ENCODE assay signal across 8 cellular contexts in the genomic region with DNA sequence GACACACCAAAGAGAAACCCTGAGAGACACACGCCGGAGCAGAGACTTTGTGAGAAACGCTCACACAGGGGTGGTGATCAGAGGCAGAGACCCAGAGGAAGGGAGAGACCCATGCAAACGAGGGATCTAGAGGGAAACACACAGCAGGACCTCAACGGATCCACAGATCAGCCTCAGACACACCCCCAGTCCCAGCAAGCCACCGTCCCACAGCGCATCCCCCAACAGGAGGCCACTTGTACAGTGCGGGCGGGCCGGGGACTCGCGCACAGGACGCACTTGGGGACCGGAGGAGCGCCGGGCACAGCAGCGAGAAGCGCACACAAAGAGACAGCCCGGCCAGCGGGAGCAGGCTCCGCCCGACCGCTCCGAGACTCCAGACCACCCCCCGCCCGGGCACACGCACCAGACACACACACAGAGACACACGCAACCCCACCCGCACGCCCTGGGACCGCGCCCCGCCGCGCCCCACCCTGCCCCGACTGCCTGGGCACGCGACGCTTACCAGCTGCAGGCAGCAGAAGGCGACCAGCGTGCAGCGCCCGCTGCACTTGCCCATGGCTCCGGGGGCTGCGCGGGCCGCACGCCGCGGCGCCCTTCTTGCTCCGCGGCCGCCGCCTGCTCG. TPM values are rescaled to one million over a fixed set of nuclear protein-coding genes. Genes with fewer than 3 reads are reported as not detected.
DNase-seq lines count a peak whose midpoint lies in the region; ATAC-seq and TF ChIP-seq lines count a peak whose summit lies in the region.

No MANE protein-coding gene starts in this region.

- DNase-seq in NCI-H2227 (lab: John Stamatoyannopoulos, UW; ENCODE audit: unreplicated experiment) (peak; percentile 59), NCI-H2227 treated with DMSO at 0.1 percent for 48 hours (lab: John Stamatoyannopoulos, UW) (no peak), esophagus muscularis mucosa (ENCODE audit: extremely low spot score) (no peak), osteocyte (ENCODE audit: extremely low spot score, unreplicated experiment) (no peak), DMS153 (lab: John Stamatoyannopoulos, UW) (no peak), SHP77 (lab: John Stamatoyannopoulos, UW) (no peak)

- H3K4me1 Mint-ChIP-seq in osteocyte (ENCODE audit: unreplicated experiment) = peaks cover 12% of the 10 kb centered on the region

- H3K27me3 Mint-ChIP-seq in osteocyte (ENCODE audit: unreplicated experiment) = peaks cover 65% of the 10 kb centered on the region

- TF ChIP-seq CTCF in esophagus muscularis mucosa (IDR thresholded peaks at IDR 0.05) (no peak), osteocyte (IDR thresholded peaks at IDR 0.05) (no peak)

- H3K36me3 ChIP-seq in esophagus muscularis mucosa = no peaks in the 10 kb centered on the region

- H3K27ac Mint-ChIP-seq in osteocyte (ENCODE audit: unreplicated experiment) = no peak overlapping the region

- TF ChIP-seq EP300 in esophagus muscularis mucosa (IDR thresholded peaks at IDR 0.05) = no peak

- no peaks in the 10 kb centered on the region for H3K9me3 ChIP-seq in esophagus muscularis mucosa

- no peaks in the 10 kb centered on the region for H3K9me3 Mint-ChIP-seq in osteocyte (ENCODE audit: unreplicated experiment)

- no peak overlapping the region for H3K27ac ChIP-seq in esophagus muscularis mucosa (replicated peaks in 1 of 4)

- peak overlapping the region; percentile 75 for H3K4me3 Mint-ChIP-seq in osteocyte (ENCODE audit: unreplicated experiment)

- H3K4me3 ChIP-seq in esophagus muscularis mucosa = peak overlapping the region; percentile 35 to 47 (median 43)

- H3K4me1 ChIP-seq in esophagus muscularis mucosa = peaks cover 2 to 18% (median 16%) of the 10 kb centered on the region in 4 donors

- H3K36me3 Mint-ChIP-seq in osteocyte (ENCODE audit: unreplicated experiment) = no peaks in the 10 kb centered on the region

- ATAC-seq in GM19455 (IDR thresholded peaks at IDR 0.05; ENCODE audit: unreplicated experiment) = no peak

- intact Hi-C loops in esophagus muscularis mucosa (cut with DNase I) = no loop called here

- peaks cover 0 to 73% (median 27%) of the 10 kb centered on the region in 4 donors for H3K27me3 ChIP-seq in esophagus muscularis mucosa

- TF ChIP-seq POLR2A in esophagus muscularis mucosa (IDR thresholded peaks at IDR 0.05; ENCODE audit: low read depth) = no peak

- WGBS in esophagus muscularis mucosa = 10% methylated on average over 5 of the region's 56 CpGs

TF ChIP-seq in PFSK-1, 5 proteins besides CTCF, POLR2A, EP300 and RAD21:
- TF ChIP-seq, protein P1, sequence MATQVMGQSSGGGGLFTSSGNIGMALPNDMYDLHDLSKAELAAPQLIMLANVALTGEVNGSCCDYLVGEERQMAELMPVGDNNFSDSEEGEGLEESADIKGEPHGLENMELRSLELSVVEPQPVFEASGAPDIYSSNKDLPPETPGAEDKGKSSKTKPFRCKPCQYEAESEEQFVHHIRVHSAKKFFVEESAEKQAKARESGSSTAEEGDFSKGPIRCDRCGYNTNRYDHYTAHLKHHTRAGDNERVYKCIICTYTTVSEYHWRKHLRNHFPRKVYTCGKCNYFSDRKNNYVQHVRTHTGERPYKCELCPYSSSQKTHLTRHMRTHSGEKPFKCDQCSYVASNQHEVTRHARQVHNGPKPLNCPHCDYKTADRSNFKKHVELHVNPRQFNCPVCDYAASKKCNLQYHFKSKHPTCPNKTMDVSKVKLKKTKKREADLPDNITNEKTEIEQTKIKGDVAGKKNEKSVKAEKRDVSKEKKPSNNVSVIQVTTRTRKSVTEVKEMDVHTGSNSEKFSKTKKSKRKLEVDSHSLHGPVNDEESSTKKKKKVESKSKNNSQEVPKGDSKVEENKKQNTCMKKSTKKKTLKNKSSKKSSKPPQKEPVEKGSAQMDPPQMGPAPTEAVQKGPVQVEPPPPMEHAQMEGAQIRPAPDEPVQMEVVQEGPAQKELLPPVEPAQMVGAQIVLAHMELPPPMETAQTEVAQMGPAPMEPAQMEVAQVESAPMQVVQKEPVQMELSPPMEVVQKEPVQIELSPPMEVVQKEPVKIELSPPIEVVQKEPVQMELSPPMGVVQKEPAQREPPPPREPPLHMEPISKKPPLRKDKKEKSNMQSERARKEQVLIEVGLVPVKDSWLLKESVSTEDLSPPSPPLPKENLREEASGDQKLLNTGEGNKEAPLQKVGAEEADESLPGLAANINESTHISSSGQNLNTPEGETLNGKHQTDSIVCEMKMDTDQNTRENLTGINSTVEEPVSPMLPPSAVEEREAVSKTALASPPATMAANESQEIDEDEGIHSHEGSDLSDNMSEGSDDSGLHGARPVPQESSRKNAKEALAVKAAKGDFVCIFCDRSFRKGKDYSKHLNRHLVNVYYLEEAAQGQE (IDR thresholded peaks at IDR 0.05; ENCODE audit: insufficient read depth in 1 of 2, low read depth in 2 of 2, low read length in 2 of 2) = no peak
- no peak for TF ChIP-seq POLR2AphosphoS5 (IDR thresholded peaks at IDR 0.05; ENCODE audit: low read depth, low read length)
- TF ChIP-seq TAF1 (IDR thresholded peaks at IDR 0.05; ENCODE audit: borderline replicate concordance, insufficient read depth, low read length) = 0 out of 2 replicates have a peak, but pooled peaks have one; percentile 32

RNA-seq across cellular contexts. Expression of gene NKAIN1, which starts 0.6 kb away (rescaled TPM):
- 25.7 TPM for polyA plus RNA-seq in PFSK-1 (2012; ENCODE audit: insufficient read length, low read depth)
- total RNA-seq in esophagus muscularis mucosa (not detected), osteocyte (1.9 and 2.2 TPM in 2 replicates)

RNA-seq across cellular contexts. Expression of gene SNRNP40, which starts 57.5 kb away (rescaled TPM):
- polyA plus RNA-seq in PFSK-1 (2012; ENCODE audit: insufficient read length, low read depth) = 50.1 TPM
- total RNA-seq in esophagus muscularis mucosa (10 to 100 TPM; 36.3 to 45.7 (median 40.6) TPM), osteocyte (44.9 and 49.6 TPM in 2 replicates)

RNA-seq across cellular contexts. Expression of gene ZCCHC17, which starts 57.7 kb away (rescaled TPM):
- 23.3 TPM for polyA plus RNA-seq in PFSK-1 (2012; ENCODE audit: insufficient read length, low read depth)
- 10 to 100 TPM; 20.9 to 29.6 (median 26.1) TPM for total RNA-seq in esophagus muscularis mucosa
- total RNA-seq in osteocyte = 26.3 and 30.7 TPM in 2 replicates
